8 cellular contexts compared by ENCODE assay signal in genomic region chr16:53503270-53503911, GRCh38. TPM values are rescaled to one million over a fixed set of nuclear protein-coding genes. Genes with fewer than 3 reads are reported as not detected.
DNase-seq lines count a peak whose midpoint lies in the region; ATAC-seq and TF ChIP-seq lines count a peak whose summit lies in the region.

No MANE protein-coding gene starts in this region.

- H3K27ac Mint-ChIP-seq in activated T-cell treated with anti-CD3 and anti-CD28 coated beads, Interleukin-2, amount 50 U/mL, for 72 hours: peak overlapping the region; percentile 83

- no peak for TF ChIP-seq CTCF in KMS-11 (conservative IDR thresholded peaks at IDR 0.05; ENCODE audit: low read depth, low read length)
- no peak for TF ChIP-seq CTCF in Panc1 (IDR thresholded peaks at IDR 0.05)

- peak overlapping the region; percentile 67; the same call in 1 of the 2 replicates for H3K4me2 ChIP-seq in KMS-11

- H3K4me1 ChIP-seq in KMS-11 (ENCODE audit: low read depth, poor library complexity, severe bottlenecking) (peaks cover 17% of the 10 kb centered on the region), Panc1 (ENCODE audit: control insufficient read depth, insufficient read depth, low read length) (peaks cover 18% of the 10 kb centered on the region), muscle layer of colon (ENCODE audit: insufficient read depth, low read length) (peaks cover 25% of the 10 kb centered on the region)

- no TSS peak for BruUV-seq in Panc1 (replicated peaks; lab: Mats Ljungman, UMichigan)

- H3K36me3 Mint-ChIP-seq in activated T-cell treated with anti-CD3 and anti-CD28 coated beads, Interleukin-2, amount 50 U/mL, for 72 hours (ENCODE audit: insufficient read depth in 2 of 2): peaks cover 0 to 6% of the 10 kb centered on the region in 2 donors

- no peaks in the 10 kb centered on the region for H3K27me3 ChIP-seq in KMS-11 (ENCODE audit: insufficient read depth, low read depth)
- no peaks in the 10 kb centered on the region for H3K27me3 ChIP-seq in Panc1 (ENCODE audit: control insufficient read depth, insufficient read depth, low read length)
- H3K27me3 ChIP-seq in muscle layer of colon (ENCODE audit: control insufficient read depth in 1 of 2, insufficient read depth in 2 of 2, low read length in 2 of 2): no peaks in the 10 kb centered on the region

- H3K9me3 ChIP-seq in Panc1 (ENCODE audit: control insufficient read depth, insufficient read depth, low read depth, low read length) (no peaks in the 10 kb centered on the region), muscle layer of colon (ENCODE audit: low read length) (no peaks in the 10 kb centered on the region)

- POLR2A ChIA-PET in Panc1 (lab: Charles Lee): interaction anchor here (0.7 kb wide), 1 partner anchor 28 kb away, joined by 7 read pairs; no protein-coding TSS in a partner anchor

- no peaks in the 10 kb centered on the region for H3K9me3 Mint-ChIP-seq in activated T-cell treated with anti-CD3 and anti-CD28 coated beads, Interleukin-2, amount 50 U/mL, for 72 hours

- ATAC-seq in GM21786 (IDR thresholded peaks at IDR 0.05; ENCODE audit: unreplicated experiment): peak; percentile 96
- ATAC-seq in Panc1: peak; percentile 96
- peak; percentile 91 for ATAC-seq in activated T-cell treated with anti-CD3 and anti-CD28 coated beads, Interleukin-2, amount 50 U/mL, for 72 hours (replicated peaks in 1 of 2)
- ATAC-seq in esophagus mucosa: peak; percentile 95

- H3K27ac ChIP-seq in KMS-11: peak overlapping the region; percentile 51; the same call in 1 of the 2 replicates
- peak overlapping the region; percentile 75; the same call in 1 of the 2 replicates for H3K27ac ChIP-seq in Panc1 (ENCODE audit: low read length)
- peak overlapping the region; percentile 92 for H3K27ac ChIP-seq in muscle layer of colon (ENCODE audit: low read depth, low read length)

- H4K20me1 ChIP-seq in KMS-11 (ENCODE audit: insufficient read depth): no peaks in the 10 kb centered on the region

- peak overlapping the region; percentile 75 for H2AFZ ChIP-seq in KMS-11 (ENCODE audit: low read depth)

- no peaks in the 10 kb centered on the region for H3K27me3 Mint-ChIP-seq in activated T-cell treated with anti-CD3 and anti-CD28 coated beads, Interleukin-2, amount 50 U/mL, for 72 hours (ENCODE audit: low read depth)

- in situ Hi-C loops in Panc1 (cut with HindIII; ENCODE audit: low pct_unique_long_range_greater_than_20kb, low sequenced_read_pairs): no loop called here

- CTCF ChIA-PET in Panc1 (lab: Charles Lee): interaction anchor here (0.6 kb wide), 1 partner anchor 46 kb away, joined by 3 read pairs; no protein-coding TSS in a partner anchor

- peak overlapping the region; percentile 59; the same call in 1 of the 2 replicates for H3K9ac ChIP-seq in KMS-11
- no peak overlapping the region for H3K9ac ChIP-seq in muscle layer of colon (ENCODE audit: low read length)

- peak overlapping the region; percentile 78 to 99 for H3K4me3 Mint-ChIP-seq in activated T-cell treated with anti-CD3 and anti-CD28 coated beads, Interleukin-2, amount 50 U/mL, for 72 hours

- intact Hi-C loops in Panc1 (cut with micrococcal nuclease; ENCODE audit: unreplicated experiment): no loop called here

- DNase-seq in DMS79 treated with DMSO at 0.1 percent for 48 hours (lab: John Stamatoyannopoulos, UW) (peak; percentile 93), Panc1 (ENCODE audit: low read depth, low spot score) (peak; percentile 97)
- peak; percentile 99 to 100 for DNase-seq in activated T-cell treated with anti-CD3 and anti-CD28 coated beads, Interleukin-2, amount 50 U/mL, for 72 hours
- peak; percentile 98 for DNase-seq in stimulated activated CD8-positive, alpha-beta memory T cell treated with anti-CD3 and anti-CD28 coated beads, Interleukin-7, amount 100 ng/mL, for 1 hour (ENCODE audit: low read depth in 2 of 2)

- H3K4me3 ChIP-seq in KMS-11 (IDR thresholded peaks at IDR 0.05; ENCODE audit: insufficient read depth, low read depth, low read length) (no peak overlapping the region), Panc1 (ENCODE audit: low read depth in 2 of 2, low read length in 2 of 2) (peak overlapping the region; percentile 61 to 70), muscle layer of colon (ENCODE audit: low read depth in 1 of 2, low read length in 2 of 2) (peak overlapping the region; percentile 66 to 76)

- no peaks in the 10 kb centered on the region for H3K36me3 ChIP-seq in KMS-11 (ENCODE audit: insufficient read depth)
- H3K36me3 ChIP-seq in Panc1 (ENCODE audit: control insufficient read depth, insufficient read depth, low read length): peaks cover 7% of the 10 kb centered on the region; the same call in 1 of the 2 replicates
- peaks cover 5% of the 10 kb centered on the region for H3K36me3 ChIP-seq in muscle layer of colon (ENCODE audit: insufficient read depth, low read length)

- H3K79me2 ChIP-seq in KMS-11 (ENCODE audit: insufficient read depth, low read depth): peaks cover 8% of the 10 kb centered on the region; the same call in 1 of the 2 replicates

- peaks cover 60% of the 10 kb centered on the region for H3K4me1 Mint-ChIP-seq in activated T-cell treated with anti-CD3 and anti-CD28 coated beads, Interleukin-2, amount 50 U/mL, for 72 hours (ENCODE audit: low read depth)

RNA-seq across cellular contexts. Expression of gene AKTIP, which starts 0.4 kb away (rescaled TPM):
- total RNA-seq in Panc1 (2021; ENCODE audit: unreplicated experiment) (26.1 TPM), esophagus mucosa (34.6 TPM)
- polyA plus RNA-seq in Panc1 (2012; ENCODE audit: insufficient read length): 18.6 TPM
- total RNA-seq in activated T-cell treated with anti-CD3 and anti-CD28 coated beads, Interleukin-2, amount 50 U/mL, for 72 hours: 10 to 100 TPM; 33.7 to 33.9 TPM
